Comparison of ENCODE assay signal across 9 cellular contexts in genomic region chr21:25999935-26000582, GRCh38.
A peak's percentile ranks its signal among the peaks of the same experiment; 100 is the strongest.
DNase-seq lines count a peak whose midpoint lies in the region; ATAC-seq and TF ChIP-seq lines count a peak whose summit lies in the region.
"Had no signal": no experiment of that assay in that cellular context is flagged by ENCODE, and none has a peak within 500 bp of the region (broad histone marks: within the 10 kb centered on the region; RNA-seq: fewer than 3 reads in every experiment).

No MANE protein-coding gene starts in this region.

- no peaks in the 10 kb centered on the region for H3K9me3 Mint-ChIP-seq in CD14-positive monocyte
- H3K9me3 Mint-ChIP-seq in activated naive CD8-positive, alpha-beta T cell (ENCODE audit: low read depth), result no peaks in the 10 kb centered on the region
- H3K9me3 Mint-ChIP-seq in naive thymus-derived CD8-positive, alpha-beta T cell, result no peaks in the 10 kb centered on the region

- peak overlapping the region in 1 of 7 donors; percentile 7 for H3K27ac Mint-ChIP-seq in CD14-positive monocyte
- H3K27ac Mint-ChIP-seq in activated naive CD8-positive, alpha-beta T cell, result no peak overlapping the region
- peak overlapping the region in 3 of 10 donors; percentile 12 to 57 (median 56) for H3K27ac Mint-ChIP-seq in naive thymus-derived CD8-positive, alpha-beta T cell

- DNase-seq in CD14-positive monocyte (ENCODE audit: low spot score) (no peak), GM13977 (ENCODE audit: low spot score) (no peak), GM20000 (ENCODE audit: low spot score) (no peak), NCI-H1436 (lab: John Stamatoyannopoulos, UW) (no peak)
- peak; percentile 5 to 9 for DNase-seq in activated CD4-positive, alpha-beta T cell treated with anti-CD3 and anti-CD28 coated beads for 4 hours
- peak; percentile 3 to 69 (median 28) for DNase-seq in naive thymus-derived CD8-positive, alpha-beta T cell
- DNase-seq: RPMI8226 had no signal

- ATAC-seq in naive thymus-derived CD8-positive, alpha-beta T cell, result peak; percentile 91 to 97
- ATAC-seq in GM21515 (IDR thresholded peaks at IDR 0.05; ENCODE audit: unreplicated experiment), result no peak

- peaks cover 23 to 42% of the 10 kb centered on the region in 2 donors for H3K36me3 Mint-ChIP-seq in CD14-positive monocyte
- peaks cover 18% of the 10 kb centered on the region for H3K36me3 Mint-ChIP-seq in activated naive CD8-positive, alpha-beta T cell
- peaks cover 0 to 1% (median 0%) of the 10 kb centered on the region in 3 donors for H3K36me3 Mint-ChIP-seq in naive thymus-derived CD8-positive, alpha-beta T cell

- in situ Hi-C loops in GM13977 (cut with MboI; ENCODE audit: low pct_unique_long_range_greater_than_20kb, low sequenced_read_pairs, unreplicated experiment), result no loop called here

- peak overlapping the region; percentile 44 to 58 for H3K4me3 Mint-ChIP-seq in CD14-positive monocyte
- peak overlapping the region; percentile 48 for H3K4me3 Mint-ChIP-seq in activated naive CD8-positive, alpha-beta T cell
- H3K4me3 Mint-ChIP-seq in naive thymus-derived CD8-positive, alpha-beta T cell, result peak overlapping the region; percentile 3 to 65 (median 43)

- peaks cover 8% of the 10 kb centered on the region for H3K4me1 Mint-ChIP-seq in CD14-positive monocyte
- peaks cover 17% of the 10 kb centered on the region for H3K4me1 Mint-ChIP-seq in activated naive CD8-positive, alpha-beta T cell (ENCODE audit: low read depth)
- H3K4me1 Mint-ChIP-seq in naive thymus-derived CD8-positive, alpha-beta T cell, result peaks cover 0 to 12% (median 3%) of the 10 kb centered on the region in 4 donors

- no peaks in the 10 kb centered on the region for H3K27me3 Mint-ChIP-seq in CD14-positive monocyte (ENCODE audit: low read depth in 3 of 3)
- no peaks in the 10 kb centered on the region for H3K27me3 Mint-ChIP-seq in activated naive CD8-positive, alpha-beta T cell
- H3K27me3 Mint-ChIP-seq in naive thymus-derived CD8-positive, alpha-beta T cell, result no peaks in the 10 kb centered on the region

- TF ChIP-seq CTCF in CD14-positive monocyte (IDR thresholded peaks at IDR 0.05) (no peak), GM13977 (IDR thresholded peaks at IDR 0.05; ENCODE audit: extremely low read depth, insufficient read depth, missing control alignments) (no peak), GM20000 (IDR thresholded peaks at IDR 0.05; ENCODE audit: extremely low read depth, missing control alignments) (no peak)

- POLR2A ChIA-PET in naive thymus-derived CD8-positive, alpha-beta T cell (lab: Charles Lee), result no interaction called here

- intact Hi-C loops in CD14-positive monocyte (cut with micrococcal nuclease), result no loop called here

Comparison
In these comparisons a context has a peak if more than half of its experiments do, and no peak if none do; other contexts are left out.
1. DNase-seq: peak in activated CD4-positive, alpha-beta T cell treated with anti-CD3 and anti-CD28 coated beads for 4 hours (2 of 2) and naive thymus-derived CD8-positive, alpha-beta T cell (10 of 10); none in CD14-positive monocyte (single experiment), GM13977 (single experiment), GM20000 (single experiment) and NCI-H1436 (single experiment).
2. Peak in every context shown above with its lines, with median percentiles within 50 percentile points of each other: H3K4me3 Mint-ChIP-seq.